ENCODE assay signal across 20 cellular contexts in the genomic region with DNA sequence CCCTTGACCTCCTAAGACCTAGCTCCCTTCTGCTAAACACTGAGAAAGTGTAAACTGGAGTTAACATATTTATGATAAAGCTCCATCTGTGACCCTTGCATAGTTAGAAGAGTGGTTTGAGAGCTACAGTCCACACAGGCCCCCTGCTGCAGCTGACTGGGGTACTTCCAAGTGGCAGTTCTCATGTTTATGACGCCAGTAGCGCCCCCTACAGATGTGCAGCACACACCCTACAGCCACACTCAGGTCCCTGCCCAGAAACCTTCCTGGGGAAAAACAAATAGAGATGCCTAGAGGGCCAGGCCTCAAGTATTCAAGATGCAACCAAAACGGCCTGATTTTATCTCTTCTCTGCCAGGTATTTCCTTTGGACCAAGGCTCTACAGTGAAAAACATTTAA.
DNase-seq lines count a peak whose midpoint lies in the region; ATAC-seq and TF ChIP-seq lines count a peak whose summit lies in the region.
"Had no signal": no experiment of that assay in that cellular context is flagged by ENCODE, and none has a peak within 500 bp of the region (broad histone marks: within the 10 kb centered on the region; RNA-seq: fewer than 3 reads in every experiment).

No MANE protein-coding gene starts in this region.

- no peaks in the 10 kb centered on the region for H3K9me3 ChIP-seq in HCT116 (ENCODE audit: control insufficient read depth in 1 of 2, insufficient read depth in 1 of 2, low read depth in 1 of 2, low read length in 2 of 2)
- no peaks in the 10 kb centered on the region for H3K9me3 ChIP-seq in transverse colon
- H3K9me3 ChIP-seq: breast epithelium, heart left ventricle, neutrophil had no signal

- peaks cover 9% of the 10 kb centered on the region for H3K9me3 Mint-ChIP-seq in WTC11

- peaks cover 11% of the 10 kb centered on the region; the same call in 1 of the 2 replicates for H3K4me1 Mint-ChIP-seq in WTC11
- H3K4me1 Mint-ChIP-seq: activated CD4-positive, alpha-beta T cell treated with anti-CD3 and anti-CD28 coated beads for 36 hours; CD4-positive, CD25-positive, alpha-beta regulatory T cell had no signal

- H3K36me3 ChIP-seq in HCT116 (ENCODE audit: control insufficient read depth in 1 of 2, insufficient read depth in 2 of 2, low read length in 2 of 2) (no peaks in the 10 kb centered on the region), transverse colon (no peaks in the 10 kb centered on the region)
- H3K36me3 ChIP-seq: breast epithelium, heart left ventricle, neutrophil had no signal

- H3K36me3 Mint-ChIP-seq in WTC11 = peaks cover 9% of the 10 kb centered on the region; the same call in 1 of the 2 replicates
- H3K36me3 Mint-ChIP-seq: CD4-positive, CD25-positive, alpha-beta regulatory T cell had no signal

- no peaks in the 10 kb centered on the region for H4K20me1 ChIP-seq in HCT116 (ENCODE audit: insufficient read depth)

- peak in 2 of 3 experiments; percentile 22 to 36; a peak in 3 of 6 replicates for TF ChIP-seq CTCF in HCT116 (IDR thresholded peaks at IDR 0.05 in 2 of 3, conservative IDR thresholded peaks at IDR 0.05 in 1 of 3; ENCODE audit: borderline replicate concordance in 1 of 3, insufficient read depth in 1 of 3, low read depth in 2 of 3, low read length in 2 of 3)
- TF ChIP-seq CTCF in WTC11 (IDR thresholded peaks at IDR 0.05) = peak; percentile 31; the same call in 1 of the 2 replicates
- TF ChIP-seq CTCF in transverse colon (IDR thresholded peaks at IDR 0.05) = no peak

- TF ChIP-seq EP300 in transverse colon (IDR thresholded peaks at IDR 0.05; ENCODE audit: low read depth) = no peak

- no peak overlapping the region for H3K4me3 Mint-ChIP-seq in WTC11
- H3K4me3 Mint-ChIP-seq: activated CD4-positive, alpha-beta T cell treated with anti-CD3 and anti-CD28 coated beads for 36 hours; CD4-positive, CD25-positive, alpha-beta regulatory T cell had no signal

- TF ChIP-seq RAD21 in HCT116 (IDR thresholded peaks at IDR 0.05; ENCODE audit: low read depth) = 0 out of 2 replicates have a peak, but pooled peaks have one; percentile 8

- no peaks in the 10 kb centered on the region for H3K79me2 ChIP-seq in HCT116 (ENCODE audit: insufficient read depth, low read length)

- no peak overlapping the region for H3K4me3 ChIP-seq in HCT116 (replicated peaks in 1 of 2; ENCODE audit: low read depth in 1 of 2, low read length in 2 of 2)
- no peak overlapping the region for H3K4me3 ChIP-seq in transverse colon
- H3K4me3 ChIP-seq: breast epithelium, heart left ventricle had no signal

- no peaks in the 10 kb centered on the region for H3K9me2 ChIP-seq in HCT116 (ENCODE audit: insufficient read depth)

- no peaks in the 10 kb centered on the region for H3K27me3 Mint-ChIP-seq in WTC11 (ENCODE audit: low read depth)
- H3K27me3 Mint-ChIP-seq: activated CD4-positive, alpha-beta T cell treated with anti-CD3 and anti-CD28 coated beads for 36 hours; CD4-positive, CD25-positive, alpha-beta regulatory T cell had no signal

- TF ChIP-seq POLR2A in HCT116 (IDR thresholded peaks at IDR 0.05; ENCODE audit: borderline replicate concordance, extremely low read depth, insufficient read depth, insufficient read length) (no peak), transverse colon (IDR thresholded peaks at IDR 0.05) (no peak)

- H3K27me3 ChIP-seq in HCT116 (ENCODE audit: insufficient read depth, low read length) (no peaks in the 10 kb centered on the region), transverse colon (no peaks in the 10 kb centered on the region)
- H3K27me3 ChIP-seq: breast epithelium, heart left ventricle, neutrophil had no signal

- POLR2A ChIA-PET in HCT116 (lab: Charles Lee) = interaction anchor here (1.0 kb wide), 1 partner anchor 10 kb away, joined by 3 read pairs; no protein-coding TSS in a partner anchor
- POLR2A ChIA-PET in WTC11 (lab: Charles Lee) = no interaction called here
- POLR2A ChIA-PET in HEK293T (lab: Yijun Ruan, JAX) = no interaction called here

- BruUV-seq in HCT116 (replicated peaks; lab: Mats Ljungman, UMichigan) = no TSS peak

- 50% methylated on average over 3 of the region's 3 CpGs; no CpG with 5 or more reads in 1 of the 2 donors for WGBS in transverse colon (ENCODE audit: low coverage in 1 of 2), 2 donors

- intact Hi-C loops in HCT116 (cut with micrococcal nuclease) = no loop called here
- intact Hi-C loops in transverse colon (cut with DNase I; ENCODE audit: low total_unique reads) = no loop called here

- RAD21 ChIA-PET in HCT116 (lab: Charles Lee; ENCODE audit: low non-redundant PET in 1 of 2, low total read pairs in 2 of 2, uncharacterized antibody in 2 of 2, unreplicated experiment in 2 of 2) = no interaction called here

- ATAC-seq in HCT116 = no peak
- ATAC-seq in WTC11 = peak; percentile 95
- ATAC-seq: activated CD4-positive, alpha-beta T cell treated with anti-CD3 and anti-CD28 coated beads for 36 hours; heart left ventricle had no signal

- H3K27ac ChIP-seq in HCT116 (ENCODE audit: low read depth, low read length) (no peak overlapping the region), transverse colon (no peak overlapping the region)
- H3K27ac ChIP-seq: breast epithelium, heart left ventricle, neutrophil had no signal

- CTCF ChIA-PET in HCT116 (lab: Charles Lee) = no interaction called here
- CTCF ChIA-PET in WTC11 (lab: Charles Lee) = interaction anchor here (0.6 to 1.8 kb wide), 15 partner anchors 9 to 735 kb away, joined by 3 to 4 read pairs (median 3); no protein-coding TSS in a partner anchor
- CTCF ChIA-PET in HEK293T (lab: Yijun Ruan, JAX) = interaction anchor here (0.7 to 1.4 kb wide), 3 partner anchors 10 to 57 kb away, joined by 3 to 9 read pairs (median 4); no protein-coding TSS in a partner anchor

- in situ Hi-C loops in transverse colon (cut with MboI; ENCODE audit: low pct_ligation_motif_present in 1 of 4, low pct_unique_long_range_greater_than_20kb in 1 of 4, low sequenced_read_pairs in 3 of 4) = no loop called here

- H3K4me2 ChIP-seq in HCT116 (ENCODE audit: low read length) = no peak overlapping the region

- H3K27ac Mint-ChIP-seq in WTC11 = no peak overlapping the region
- H3K27ac Mint-ChIP-seq: activated CD4-positive, alpha-beta T cell treated with anti-CD3 and anti-CD28 coated beads for 36 hours; CD4-positive, CD25-positive, alpha-beta regulatory T cell had no signal

- no peak overlapping the region for H3K9ac ChIP-seq in HCT116 (ENCODE audit: low read length)

- peak; percentile 12 for DNase-seq in DMS 273 treated with DMSO at 0.1 percent for 48 hours (lab: John Stamatoyannopoulos, UW)
- DNase-seq in HCT116 (ENCODE audit: low read depth, low spot score) = no peak
- peak; percentile 70 for DNase-seq in WTC11 (ENCODE audit: low spot score)
- DNase-seq in islet precursor cell = peak; percentile 80
- no peak for DNase-seq in transverse colon
- no peak for DNase-seq in HEK293T (ENCODE audit: extremely low spot score)
- DNase-seq in AML-193 (lab: John Stamatoyannopoulos, UW) = no peak
- DNase-seq: activated CD4-positive, alpha-beta T cell treated with anti-CD3 and anti-CD28 coated beads for 36 hours; activated naive CD4-positive, alpha-beta T cell treated with Interleukin-2 at 50 U/mL for 16 hours; activated T-cell treated with anti-CD3 and anti-CD28 coated beads, Interleukin-2, amount 50 U/mL, for 48 hours; CD4-positive, CD25-positive, alpha-beta regulatory T cell; cortex of kidney; DMS53; heart left ventricle; Kasumi-1; NCI-H1092 treated with DMSO at 0.1 percent for 48 hours; NCI-H510A treated with DMSO at 0.1 percent for 48 hours; SHP77 had no signal

- H2AFZ ChIP-seq in HCT116 (ENCODE audit: low read depth, low read length, poor library complexity, severe bottlenecking) = no peak overlapping the region

- H3K4me1 ChIP-seq in HCT116 (ENCODE audit: control insufficient read depth in 1 of 2, insufficient read depth in 2 of 2, low read length in 2 of 2) (no peaks in the 10 kb centered on the region), transverse colon (peaks cover 0 to 12% (median 3%) of the 10 kb centered on the region in 4 donors)
- H3K4me1 ChIP-seq: breast epithelium, heart left ventricle had no signal

TF ChIP-seq in HCT116, 20 proteins besides CTCF, POLR2A, EP300 and RAD21:
- TF ChIP-seq CEBPB (IDR thresholded peaks at IDR 0.05; ENCODE audit: low read depth) = no peak
- TF ChIP-seq YY1 (IDR thresholded peaks at IDR 0.05; ENCODE audit: extremely low read depth, insufficient replicate concordance, low read depth, low read length) = no peak
- no peak for TF ChIP-seq FOSL1 (IDR thresholded peaks at IDR 0.05; ENCODE audit: low read depth)
- no peak for TF ChIP-seq SIN3A (IDR thresholded peaks at IDR 0.05; ENCODE audit: low read depth)
- TF ChIP-seq EGR1 (IDR thresholded peaks at IDR 0.05; ENCODE audit: low read depth) = no peak
- no peak for TF ChIP-seq CBX3 (IDR thresholded peaks at IDR 0.05; ENCODE audit: low read depth)
- TF ChIP-seq, protein P1, sequence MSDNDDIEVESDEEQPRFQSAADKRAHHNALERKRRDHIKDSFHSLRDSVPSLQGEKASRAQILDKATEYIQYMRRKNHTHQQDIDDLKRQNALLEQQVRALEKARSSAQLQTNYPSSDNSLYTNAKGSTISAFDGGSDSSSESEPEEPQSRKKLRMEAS (IDR thresholded peaks at IDR 0.05) = no peak

TF ChIP-seq in WTC11, 78 proteins besides CTCF, POLR2A, EP300 and RAD21 (continues in another document):
- TF ChIP-seq IRF2 (CRISPR knock-in tag; IDR thresholded peaks at IDR 0.05; ENCODE audit: borderline replicate concordance, low read depth) = no peak
- no peak for TF ChIP-seq JAZF1 (CRISPR knock-in tag; IDR thresholded peaks at IDR 0.05)
- TF ChIP-seq SP1 (CRISPR knock-in tag; conservative IDR thresholded peaks at IDR 0.05) = no peak
- TF ChIP-seq SMAD4 (CRISPR knock-in tag; IDR thresholded peaks at IDR 0.05) = no peak
- TF ChIP-seq ZBTB21 (CRISPR knock-in tag; IDR thresholded peaks at IDR 0.05; ENCODE audit: borderline replicate concordance) = no peak

TF ChIP-seq in HEK293T, 16 proteins besides CTCF, POLR2A, EP300 and RAD21:
- TF ChIP-seq BHLHE40 (IDR thresholded peaks at IDR 0.05; ENCODE audit: borderline replicate concordance) (no peak), CTBP1 (IDR thresholded peaks at IDR 0.05; ENCODE audit: borderline replicate concordance) (no peak), SUZ12 (IDR thresholded peaks at IDR 0.05) (no peak), ZNF384 (IDR thresholded peaks at IDR 0.05) (no peak)

Comparison
In these comparisons a context has a peak if more than half of its experiments do, and no peak if none do; other contexts are left out.
1. DNase-seq: peak in DMS 273 treated with DMSO at 0.1 percent for 48 hours (single experiment), WTC11 (single experiment) and islet precursor cell (single experiment); none in HCT116 (single experiment), transverse colon (single experiment), HEK293T (single experiment) and AML-193 (0 of 2).
2. CTCF ChIP-seq: peak in HCT116 (2 of 3) and WTC11 (single experiment); none in transverse colon (0 of 5).